Comparison of ENCODE assay signal across 8 cellular contexts in genomic region chr1:206909883-206910318, GRCh38. TPM values are rescaled to one million over a fixed set of nuclear protein-coding genes. Genes with fewer than 3 reads are reported as not detected.
DNase-seq lines count a peak whose midpoint lies in the region; ATAC-seq and TF ChIP-seq lines count a peak whose summit lies in the region.

No MANE protein-coding gene starts in this region.

- peak overlapping the region; percentile 76 for H3K4me3 Mint-ChIP-seq in Caco-2 (ENCODE audit: unreplicated experiment)

- BruUV-seq in Caco-2 (replicated peaks; lab: Mats Ljungman, UMichigan): no TSS peak

- H3K9ac ChIP-seq in SK-N-MC (ENCODE audit: insufficient read length) (no peak overlapping the region), parathyroid adenoma (no peak overlapping the region)

- H3K79me2 ChIP-seq in parathyroid adenoma: no peaks in the 10 kb centered on the region

- H3K9me3 ChIP-seq in Caco-2: no peaks in the 10 kb centered on the region
- no peaks in the 10 kb centered on the region for H3K9me3 ChIP-seq in SK-N-MC (ENCODE audit: low read depth, low read length)
- no peaks in the 10 kb centered on the region for H3K9me3 ChIP-seq in parathyroid adenoma (ENCODE audit: control insufficient read depth, low read length)

- H3K4me1 Mint-ChIP-seq in Caco-2 (ENCODE audit: low read depth, unreplicated experiment): peaks cover 12% of the 10 kb centered on the region

- H3K4me3 ChIP-seq in Caco-2 (ENCODE audit: low read depth, low read length) (peak overlapping the region; percentile 51), SK-N-MC (peak overlapping the region; percentile 69), foreskin fibroblast (ENCODE audit: low read depth in 1 of 2, low read length in 2 of 2) (peak overlapping the region; percentile 53), parathyroid adenoma (ENCODE audit: low read depth, low read length) (peak overlapping the region; percentile 52)

- no peaks in the 10 kb centered on the region for H3K36me3 ChIP-seq in Caco-2 (ENCODE audit: control insufficient read depth, insufficient read depth, low read length)
- H3K36me3 ChIP-seq in SK-N-MC (ENCODE audit: insufficient read depth, low read length): no peaks in the 10 kb centered on the region
- no peaks in the 10 kb centered on the region for H3K36me3 ChIP-seq in parathyroid adenoma (ENCODE audit: control insufficient read depth, insufficient read depth, low read length)

- TF ChIP-seq CTCF in Caco-2 (IDR thresholded peaks at IDR 0.05; ENCODE audit: insufficient read depth in 1 of 2, low read depth in 1 of 2, low read length in 1 of 2, severe bottlenecking in 1 of 2, unreplicated experiment in 1 of 2): no peak
- TF ChIP-seq CTCF in foreskin fibroblast (IDR thresholded peaks at IDR 0.05; ENCODE audit: low read depth, low read length): no peak
- no peak for TF ChIP-seq CTCF in parathyroid adenoma (IDR thresholded peaks at IDR 0.05)

- H3K27me3 Mint-ChIP-seq in Caco-2 (ENCODE audit: insufficient read depth, unreplicated experiment): peaks cover 22% of the 10 kb centered on the region

- intact Hi-C loops in Caco-2 (cut with micrococcal nuclease; ENCODE audit: unreplicated experiment): loop anchor here (5.0 kb wide), 2 partner anchors 43 to 58 kb away; partner anchors contain the start of gene IL20

- peak overlapping the region; percentile 50 for H3K4me2 ChIP-seq in parathyroid adenoma (ENCODE audit: low read length)

- peak overlapping the region; percentile 83 for H2AFZ ChIP-seq in parathyroid adenoma

- no peak overlapping the region for H3K27ac Mint-ChIP-seq in Caco-2 (ENCODE audit: unreplicated experiment)

- H3K4me1 ChIP-seq in Caco-2 (0 out of 2 replicates have a peak, but pooled peaks cover 3% of the 10 kb centered on the region), parathyroid adenoma (no peaks in the 10 kb centered on the region)

- POLR2A ChIA-PET in Caco-2 (lab: Charles Lee): no interaction called here

- DNase-seq in Caco-2 (no peak), SK-N-MC (ENCODE audit: low read depth, low spot score) (no peak), foreskin fibroblast (no peak), hippocampal formation (lab: John Stamatoyannopoulos, UW) (no peak), MV-4-11 (lab: John Stamatoyannopoulos, UW) (no peak)

- H3K9me3 Mint-ChIP-seq in Caco-2 (ENCODE audit: unreplicated experiment): no peaks in the 10 kb centered on the region

- H3K27me3 ChIP-seq in Caco-2 (replicated peaks; ENCODE audit: control insufficient read depth, insufficient read depth, low read length): peaks cover 2% of the 10 kb centered on the region
- H3K27me3 ChIP-seq in parathyroid adenoma (ENCODE audit: control insufficient read depth, insufficient read depth, low read length): no peaks in the 10 kb centered on the region

- H3K36me3 Mint-ChIP-seq in Caco-2 (ENCODE audit: insufficient read depth, unreplicated experiment): no peaks in the 10 kb centered on the region

- H3K27ac ChIP-seq in SK-N-MC: no peak overlapping the region
- H3K27ac ChIP-seq in parathyroid adenoma: peak overlapping the region; percentile 36

- CTCF ChIA-PET in Caco-2 (lab: Charles Lee): interaction anchor here (0.8 to 1.8 kb wide), 12 partner anchors 10 to 236 kb away, joined by 3 to 10 read pairs (median 3); no protein-coding TSS in a partner anchor

- ATAC-seq in GM19328 (IDR thresholded peaks at IDR 0.05; ENCODE audit: unreplicated experiment) (no peak), HG02981 (IDR thresholded peaks at IDR 0.05; ENCODE audit: unreplicated experiment) (no peak)

RNA-seq across cellular contexts. Expression of gene FCMR, which starts 11.8 kb away (rescaled TPM):
- not detected in 2 replicates for total RNA-seq in Caco-2 (2022)

RNA-seq across cellular contexts. Expression of gene IL24, which starts 12.7 kb away (rescaled TPM):
- not detected in 2 replicates for total RNA-seq in Caco-2 (2022)

RNA-seq across cellular contexts. Expression of gene PIGR, which starts 36.4 kb away (rescaled TPM):
- not detected in 2 replicates for total RNA-seq in Caco-2 (2022)

RNA-seq across cellular contexts. Expression of gene IL20, which starts 44.5 kb away (rescaled TPM):
- total RNA-seq in Caco-2 (2022): not detected in 2 replicates
